In the genomic region with DNA sequence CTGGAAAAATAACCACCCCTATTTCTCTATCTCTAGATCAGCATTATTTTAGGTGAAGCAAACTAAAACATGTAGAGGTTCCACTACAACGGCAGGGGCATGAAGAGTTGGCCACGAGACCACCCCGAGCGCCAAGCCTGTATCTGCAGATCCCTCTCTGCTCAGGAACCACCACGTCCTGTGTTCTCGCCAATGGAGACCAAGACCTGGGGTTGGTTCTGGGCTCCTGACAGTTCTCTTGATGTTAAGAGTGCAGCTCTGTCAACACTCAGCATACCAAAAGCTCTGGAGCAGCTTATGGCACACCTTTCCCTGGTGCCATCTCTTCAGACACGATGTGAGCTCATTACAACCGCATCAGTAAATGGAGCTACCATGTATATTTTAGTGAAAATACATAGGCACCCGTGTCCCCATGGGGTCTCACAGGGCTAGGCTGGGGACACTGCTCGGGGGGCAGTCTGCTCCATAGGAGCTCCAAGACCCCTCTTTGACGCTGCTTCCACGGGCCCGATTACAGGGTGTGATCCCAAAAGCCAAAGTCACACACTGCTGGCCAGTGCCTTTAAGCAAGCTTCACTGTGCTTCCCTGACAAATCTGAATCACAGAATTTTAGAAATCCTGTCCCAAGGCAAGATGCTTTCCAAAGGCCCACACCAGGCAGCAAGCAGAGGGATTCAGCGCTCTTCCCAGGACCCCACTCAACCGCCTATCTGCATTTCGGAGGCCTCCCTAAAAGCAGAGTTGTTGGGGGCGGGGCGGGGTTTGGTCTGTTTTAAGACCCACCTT, we compare ENCODE assay signal across 27 cellular contexts.
DNase-seq lines count a peak whose midpoint lies in the region; ATAC-seq and TF ChIP-seq lines count a peak whose summit lies in the region.
"Had no signal": no experiment of that assay in that cellular context is flagged by ENCODE, and none has a peak within 500 bp of the region (broad histone marks: within the 10 kb centered on the region; RNA-seq: fewer than 3 reads in every experiment).

No MANE protein-coding gene starts in this region.

- POLR2A ChIA-PET in OCI-LY7 (lab: Charles Lee), result interaction anchor here (0.5 to 3.7 kb wide), 10 partner anchors 9 to 743 kb away, joined by 3 to 16 read pairs (median 4); no protein-coding TSS in a partner anchor

- H3K9me3 ChIP-seq in right atrium auricular region, result no peaks in the 10 kb centered on the region
- no peaks in the 10 kb centered on the region for H3K9me3 ChIP-seq in OCI-LY7 (ENCODE audit: low read length)
- no peaks in the 10 kb centered on the region for H3K9me3 ChIP-seq in testis
- H3K9me3 ChIP-seq: prostate gland, tibial nerve had no signal

- no peaks in the 10 kb centered on the region for H3K9me3 Mint-ChIP-seq in immature natural killer cell
- H3K9me3 Mint-ChIP-seq: nephron; stimulated activated naive CD8-positive, alpha-beta T cell treated with anti-CD3 and anti-CD28 coated beads, Interleukin-15, Interleukin-2, amounts not matched to agents 100 ng/mL and 50 ng/mL, for 24 hours had no signal

- H3K4me3 Mint-ChIP-seq in immature natural killer cell, result no peak overlapping the region
- H3K4me3 Mint-ChIP-seq: nephron; stimulated activated naive CD8-positive, alpha-beta T cell treated with anti-CD3 and anti-CD28 coated beads, Interleukin-15, Interleukin-2, amounts not matched to agents 100 ng/mL and 50 ng/mL, for 24 hours had no signal

- H3K4me3 ChIP-seq in right atrium auricular region, result no peak overlapping the region
- H3K4me3 ChIP-seq in OCI-LY7 (ENCODE audit: low read depth, low read length, poor library complexity, severe bottlenecking), result no peak overlapping the region
- H3K4me3 ChIP-seq in testis, result no peak overlapping the region
- no peak overlapping the region for H3K4me3 ChIP-seq in mesendoderm (ENCODE audit: low read length)
- H3K4me3 ChIP-seq: prostate gland, tibial nerve had no signal

- no peak overlapping the region for H2BK5ac ChIP-seq in mesendoderm (ENCODE audit: low read length)

- DNase-seq in right atrium auricular region (ENCODE audit: low spot score) (peak; percentile 43), left ventricle myocardium superior (no peak), OCI-LY7 (ENCODE audit: low spot score) (no peak), immature natural killer cell (no peak), testis (peak; percentile 12), mesendoderm (no peak)
- DNase-seq: activated CD4-positive, CD25-positive, alpha-beta regulatory T cell; activated effector memory CD4-positive, alpha-beta T cell treated with Interleukin-2 at 50 U/mL for 16 hours; amniotic stem cell; caudate nucleus; EL; erythroblast; foreskin keratinocyte; HCEC 1CT; hypothalamus; NCI-H1048; NCI-H1930; NCI-H226; stimulated activated CD4-positive, alpha-beta T cell treated with anti-CD3 and anti-CD28 coated beads, Interleukin-1b, Interleukin-23, amount 100 ng/mL, for 48 hours; T-helper 2 cell had no signal

- no peak for TF ChIP-seq CTCF in right atrium auricular region (IDR thresholded peaks at IDR 0.05)
- TF ChIP-seq CTCF in OCI-LY7 (conservative IDR thresholded peaks at IDR 0.05; ENCODE audit: low read length), result no peak
- TF ChIP-seq CTCF in testis (IDR thresholded peaks at IDR 0.05), result no peak

- H3K27ac ChIP-seq in right atrium auricular region (no peak overlapping the region), OCI-LY7 (ENCODE audit: low read depth, low read length, poor library complexity, severe bottlenecking) (peak overlapping the region; percentile 92), testis (no peak overlapping the region), mesendoderm (ENCODE audit: low read depth, low read length) (no peak overlapping the region)
- H3K27ac ChIP-seq: foreskin keratinocyte had no signal

- no peak overlapping the region for H3K4ac ChIP-seq in mesendoderm (ENCODE audit: low read depth, low read length)

- H2AFZ ChIP-seq in OCI-LY7 (ENCODE audit: low read length), result no peak overlapping the region

- H2BK120ac ChIP-seq in mesendoderm (ENCODE audit: low read depth, low read length), result no peak overlapping the region

- H4K8ac ChIP-seq in mesendoderm (ENCODE audit: low read depth, low read length), result no peak overlapping the region

- no peaks in the 10 kb centered on the region for H3K9me2 ChIP-seq in OCI-LY7 (ENCODE audit: insufficient read depth, low read length)

- H3K36me3 ChIP-seq in right atrium auricular region (peaks cover 54% of the 10 kb centered on the region), OCI-LY7 (ENCODE audit: insufficient read depth, low read length) (peaks cover 42% of the 10 kb centered on the region), testis (ENCODE audit: low read depth, missing control alignments) (no peaks in the 10 kb centered on the region), mesendoderm (ENCODE audit: control insufficient read depth, insufficient read depth, low read length) (peaks cover 6% of the 10 kb centered on the region)
- H3K36me3 ChIP-seq: prostate gland had no signal

- no peak overlapping the region for H3K18ac ChIP-seq in mesendoderm (ENCODE audit: low read length)

- H3K4me1 Mint-ChIP-seq in immature natural killer cell, result peaks cover 16 to 24% of the 10 kb centered on the region in 2 donors

- H3K36me3 Mint-ChIP-seq in immature natural killer cell, result peaks cover 17 to 51% (median 35%) of the 10 kb centered on the region in 3 donors

- H3K27me3 Mint-ChIP-seq in immature natural killer cell (ENCODE audit: low read depth in 3 of 3), result peaks cover 0 to 1% (median 0%) of the 10 kb centered on the region in 3 donors
- H3K27me3 Mint-ChIP-seq: stimulated activated naive CD8-positive, alpha-beta T cell treated with anti-CD3 and anti-CD28 coated beads, Interleukin-15, Interleukin-2, amounts not matched to agents 100 ng/mL and 50 ng/mL, for 24 hours had no signal

- no TSS peak for BruUV-seq in OCI-LY7 (replicated peaks; lab: Mats Ljungman, UMichigan)

- no peaks in the 10 kb centered on the region for H3K4me1 ChIP-seq in right atrium auricular region
- H3K4me1 ChIP-seq in OCI-LY7 (ENCODE audit: insufficient read depth, low read length, poor library complexity, severe bottlenecking), result peaks cover 31% of the 10 kb centered on the region
- peaks cover 10% of the 10 kb centered on the region for H3K4me1 ChIP-seq in testis
- H3K4me1 ChIP-seq in mesendoderm (ENCODE audit: control insufficient read depth, low read depth, low read length), result no peaks in the 10 kb centered on the region
- H3K4me1 ChIP-seq: foreskin keratinocyte had no signal

- no peak overlapping the region for H3K56ac ChIP-seq in mesendoderm (ENCODE audit: low read length)

- TF ChIP-seq POLR2A in testis (IDR thresholded peaks at IDR 0.05), result no peak

- no peaks in the 10 kb centered on the region for H4K20me1 ChIP-seq in OCI-LY7 (ENCODE audit: insufficient read depth, low read length)

- 95 to 96% methylated on average over 16 to 18 of the region's 18 CpGs for WGBS in testis, 2 donors
- no CpG with 5 or more reads among the region's 18 CpGs for WGBS in mesendoderm (ENCODE audit: extremely low coverage, insufficient coverage, low lambda C conversion rate)

- H3K79me1 ChIP-seq in mesendoderm (ENCODE audit: low read length), result no peaks in the 10 kb centered on the region

- H3K79me2 ChIP-seq in OCI-LY7 (ENCODE audit: insufficient read depth, low read depth, low read length), result no peaks in the 10 kb centered on the region
- H3K79me2 ChIP-seq in mesendoderm (ENCODE audit: control insufficient read depth, insufficient read depth, low read length), result no peaks in the 10 kb centered on the region

- H3K27ac Mint-ChIP-seq in immature natural killer cell, result peak overlapping the region in 5 of 6 donors; percentile 32 to 82 (median 60)
- H3K27ac Mint-ChIP-seq: stimulated activated naive CD8-positive, alpha-beta T cell treated with anti-CD3 and anti-CD28 coated beads, Interleukin-15, Interleukin-2, amounts not matched to agents 100 ng/mL and 50 ng/mL, for 24 hours had no signal

- H3K27me3 ChIP-seq in right atrium auricular region (no peaks in the 10 kb centered on the region), testis (no peaks in the 10 kb centered on the region), mesendoderm (ENCODE audit: insufficient read depth, low read length, poor library complexity) (no peaks in the 10 kb centered on the region)
- H3K27me3 ChIP-seq: foreskin keratinocyte, tibial nerve had no signal

- no peak overlapping the region for H3K9ac ChIP-seq in mesendoderm (ENCODE audit: low read length)

- H4K5ac ChIP-seq in mesendoderm (ENCODE audit: low read length), result no peak overlapping the region

- CTCF ChIA-PET in OCI-LY7 (lab: Charles Lee; ENCODE audit: unreplicated experiment), result interaction anchor here (0.6 kb wide), 1 partner anchor 29 kb away, joined by 3 read pairs; no protein-coding TSS in a partner anchor

- intact Hi-C loops in left ventricle myocardium superior (cut with micrococcal nuclease), result no loop called here
- intact Hi-C loops in OCI-LY7 (cut with micrococcal nuclease; ENCODE audit: unreplicated experiment), result loop anchor here (5.0 kb wide), 1 partner anchor 328 kb away; a partner anchor contains a TSS
- intact Hi-C loops in testis (cut with DNase I; ENCODE audit: low total_unique reads), result no loop called here

- no peak overlapping the region for H2BK15ac ChIP-seq in mesendoderm (replicated peaks; ENCODE audit: low read depth)

- ATAC-seq in left ventricle myocardium superior, result no peak
- no peak for ATAC-seq in GM18909 (IDR thresholded peaks at IDR 0.05; ENCODE audit: poor library complexity, unreplicated experiment)
- no peak for ATAC-seq in GM21528 (IDR thresholded peaks at IDR 0.05; ENCODE audit: low FRiP score, unreplicated experiment)
- ATAC-seq: foreskin keratinocyte, Panc1 had no signal

- no peak overlapping the region for H2AK5ac ChIP-seq in mesendoderm (ENCODE audit: low read length)

- no peak overlapping the region for H3K23ac ChIP-seq in mesendoderm (ENCODE audit: low read length)

- H3K4me2 ChIP-seq in OCI-LY7 (ENCODE audit: low read length) (peak overlapping the region; percentile 72; the same call in 1 of the 2 replicates), mesendoderm (ENCODE audit: low read length) (no peak overlapping the region)

Comparison
In these comparisons a context has a peak if more than half of its experiments do, and no peak if none do; other contexts are left out.
1. DNase-seq: peak in right atrium auricular region (single experiment) and testis (single experiment); none in left ventricle myocardium superior (single experiment), OCI-LY7 (single experiment), immature natural killer cell (0 of 3) and mesendoderm (single experiment).